ENCODE assay signal across 8 cellular contexts in the genomic region with DNA sequence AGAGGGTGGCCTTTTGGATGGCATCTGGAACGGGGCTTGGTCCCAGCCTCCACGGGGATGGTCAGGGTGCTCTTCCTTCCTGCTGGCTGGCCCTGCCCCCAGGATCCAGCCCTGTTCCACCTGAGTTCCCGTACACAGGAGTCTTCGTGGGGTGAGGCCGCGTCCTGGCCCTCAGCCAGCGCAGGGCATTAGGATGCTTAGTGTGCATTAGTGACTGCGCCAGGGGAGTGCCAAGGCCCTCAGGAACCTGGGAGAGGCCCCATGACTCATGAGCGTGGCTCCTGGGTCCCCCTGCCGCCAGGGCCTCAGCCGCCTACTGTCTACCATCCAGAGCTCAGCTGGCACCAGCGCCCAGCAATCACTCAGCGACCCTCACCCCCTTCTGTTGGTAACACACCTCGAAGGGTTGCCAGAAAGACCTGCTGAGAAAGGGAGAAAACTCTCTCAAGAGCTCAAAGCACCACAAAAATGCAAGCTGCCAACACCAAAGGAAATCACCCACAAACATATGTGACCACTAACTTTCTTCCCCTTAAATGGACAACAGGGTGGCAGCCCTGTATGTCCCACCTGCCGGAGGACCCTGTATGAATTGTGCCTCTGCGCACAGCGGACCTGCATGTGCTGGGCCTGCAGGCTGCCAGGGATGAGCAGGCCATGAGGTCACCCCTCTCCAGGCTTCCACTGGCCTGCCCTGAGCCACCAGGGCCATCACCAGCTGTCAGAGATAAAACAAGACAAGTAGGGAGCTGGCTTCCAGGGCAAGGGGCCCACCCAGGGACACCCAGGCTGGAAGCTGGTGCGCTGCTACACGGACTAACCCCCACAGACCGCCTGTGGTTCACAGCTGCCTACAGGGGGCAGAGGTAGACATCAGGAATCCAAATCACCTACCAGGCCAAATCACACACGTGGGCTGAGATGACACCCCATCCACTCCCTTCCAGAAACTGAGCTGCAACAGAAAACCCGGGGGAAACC. TPM values are rescaled to one million over a fixed set of nuclear protein-coding genes. Genes with fewer than 3 reads are reported as not detected.
DNase-seq lines count a peak whose midpoint lies in the region; ATAC-seq and TF ChIP-seq lines count a peak whose summit lies in the region.

No MANE protein-coding gene starts in this region.

- H3K27me3 ChIP-seq in OCI-LY3 (ENCODE audit: low read depth, low read length) (0 out of 2 replicates have a peak, but pooled peaks cover 3% of the 10 kb centered on the region), skeletal muscle tissue (ENCODE audit: control insufficient read depth in 3 of 3, insufficient read depth in 3 of 3, low read length in 3 of 3) (no peaks in the 10 kb centered on the region)

- no peak overlapping the region for H2AFZ ChIP-seq in OCI-LY3 (ENCODE audit: low read depth, low read length)

- no peak overlapping the region for H3K9ac ChIP-seq in OCI-LY3 (ENCODE audit: low read length)
- peak overlapping the region; percentile 8 to 60 (median 33) for H3K9ac ChIP-seq in skeletal muscle tissue (ENCODE audit: low read depth in 1 of 3, low read length in 3 of 3)

- DNase-seq in Right ventricle myocardium inferior (ENCODE audit: missing footprints) = no peak
- DNase-seq in HuH-7 (ENCODE audit: low spot score) = no peak
- no peak for DNase-seq in NCI-H1436 treated with DMSO at 0.1 percent for 48 hours (lab: John Stamatoyannopoulos, UW)
- no peak for DNase-seq in foreskin melanocyte
- DNase-seq in NCI-H1105 treated with DMSO at 0.1 percent for 48 hours (lab: John Stamatoyannopoulos, UW) = no peak

- TF ChIP-seq CTCF in OCI-LY3 (IDR thresholded peaks at IDR 0.05; ENCODE audit: low read depth, low read length) = peak; percentile 24; the same call in 1 of the 2 replicates

- H3K4me2 ChIP-seq in OCI-LY3 (ENCODE audit: low read length) = no peak overlapping the region

- H3K36me3 ChIP-seq in OCI-LY3 (replicated peaks; ENCODE audit: low read depth, low read length) = no peaks in the 10 kb centered on the region
- no peaks in the 10 kb centered on the region for H3K36me3 ChIP-seq in skeletal muscle tissue (ENCODE audit: control insufficient read depth in 3 of 3, insufficient read depth in 3 of 3, low read length in 3 of 3)

- no peak overlapping the region for H3K27ac ChIP-seq in OCI-LY3 (ENCODE audit: low read length)
- peak overlapping the region; percentile 65 for H3K27ac ChIP-seq in skeletal muscle tissue (ENCODE audit: low read depth, low read length)

- H3K9me3 ChIP-seq in OCI-LY3 (ENCODE audit: insufficient read depth, low read length) (no peaks in the 10 kb centered on the region), skeletal muscle tissue (ENCODE audit: control insufficient read depth in 3 of 3, low read length in 3 of 3) (no peaks in the 10 kb centered on the region)

- H3K4me3 ChIP-seq in OCI-LY3 (ENCODE audit: low read length) = no peak overlapping the region
- H3K4me3 ChIP-seq in skeletal muscle tissue (ENCODE audit: low read length in 3 of 3) = no peak overlapping the region

- ATAC-seq in GM18868 (IDR thresholded peaks at IDR 0.05; ENCODE audit: unreplicated experiment) (peak; percentile 59), Right ventricle myocardium inferior (peak; percentile 12)

- no peaks in the 10 kb centered on the region for H3K79me2 ChIP-seq in OCI-LY3 (ENCODE audit: low read length)

- intact Hi-C loops in Right ventricle myocardium inferior (cut with DNase I) = loop anchor here (2.0 kb wide), 1 partner anchor 21 kb away; no protein-coding TSS in a partner anchor

- H3K4me1 ChIP-seq in OCI-LY3 (ENCODE audit: low read length) (peaks cover 37% of the 10 kb centered on the region), skeletal muscle tissue (ENCODE audit: control insufficient read depth in 3 of 3, insufficient read depth in 3 of 3, low read length in 3 of 3) (peaks cover 62 to 91% (median 86%) of the 10 kb centered on the region in 3 donors)

- H4K20me1 ChIP-seq in OCI-LY3 (ENCODE audit: insufficient read depth, low read length) = no peaks in the 10 kb centered on the region

RNA-seq across cellular contexts. Expression of a gene that starts 28.7 kb away (rescaled TPM):
- total RNA-seq in Right ventricle myocardium inferior = 53.1 TPM
- 1.6 TPM for total RNA-seq in skeletal muscle tissue

Comparison
In these comparisons a context has a peak if more than half of its experiments do, and no peak if none do; other contexts are left out.
1. RNA of a gene that starts 28.7 kb away (total RNA-seq): 53.1 TPM in Right ventricle myocardium inferior (single experiment); 1.6 TPM in skeletal muscle tissue (single experiment); every median in the first group is over 10 times any median in the second.